5 cellular contexts compared by ENCODE assay signal in genomic region chr4:164288578-164288977, GRCh38.
"Had no signal": no experiment of that assay in that cellular context is flagged by ENCODE, and none has a peak within 500 bp of the region (broad histone marks: within the 10 kb centered on the region; RNA-seq: fewer than 3 reads in every experiment).

No MANE protein-coding gene starts in this region.

- ATAC-seq: HepG2, K562 had no signal

- H3K27ac ChIP-seq: HL-60 had no signal

- H3K4me3 ChIP-seq: K562 had no signal

- DNase-seq: IMR-90, KBM-7 had no signal
